Comparison of ENCODE assay signal across 1 cellular context in genomic region chr21:39087238-39087975, GRCh38.
TF ChIP-seq lines count a peak whose summit lies in the region.

No MANE protein-coding gene starts in this region.

TF ChIP-seq in IMR-90, 13 proteins besides CTCF, POLR2A, EP300 and RAD21:
- TF ChIP-seq CHD1 (IDR thresholded peaks at IDR 0.05; ENCODE audit: low read depth, low read length): no peak
